8 cellular contexts compared by ENCODE assay signal in genomic region chr14:22303589-22304195, GRCh38.
DNase-seq lines count a peak whose midpoint lies in the region; ATAC-seq and TF ChIP-seq lines count a peak whose summit lies in the region.

No MANE protein-coding gene starts in this region.

- TF ChIP-seq CTCF in Caco-2 (IDR thresholded peaks at IDR 0.05; ENCODE audit: insufficient read depth in 1 of 2, low read depth in 1 of 2, low read length in 1 of 2, severe bottlenecking in 1 of 2, unreplicated experiment in 1 of 2) (peak; percentile 43 to 49), lower lobe of right lung (IDR thresholded peaks at IDR 0.05) (peak; percentile 56), gastrocnemius medialis (IDR thresholded peaks at IDR 0.05 in 4 of 5, conservative IDR thresholded peaks at IDR 0.05 in 1 of 5) (no peak)

- TF ChIP-seq RAD21 in Ishikawa (IDR thresholded peaks at IDR 0.05; ENCODE audit: low read depth), result peak; percentile 38; the same call in 1 of the 2 replicates

- peaks cover under 1% of the 10 kb centered on the region for H3K9me3 Mint-ChIP-seq in Caco-2 (ENCODE audit: unreplicated experiment)
- no peaks in the 10 kb centered on the region for H3K9me3 Mint-ChIP-seq in activated naive CD8-positive, alpha-beta T cell treated with anti-CD3 and anti-CD28 coated beads for 36 hours

- no peaks in the 10 kb centered on the region for H3K4me1 Mint-ChIP-seq in Caco-2 (ENCODE audit: low read depth, unreplicated experiment)
- no peaks in the 10 kb centered on the region for H3K4me1 Mint-ChIP-seq in activated naive CD8-positive, alpha-beta T cell treated with anti-CD3 and anti-CD28 coated beads for 36 hours

- intact Hi-C loops in Caco-2 (cut with micrococcal nuclease; ENCODE audit: unreplicated experiment) (no loop called here), lower lobe of right lung (cut with DNase I) (no loop called here), gastrocnemius medialis (cut with DNase I; ENCODE audit: low total_unique reads) (no loop called here)

- H3K36me3 ChIP-seq in Caco-2 (ENCODE audit: control insufficient read depth, insufficient read depth, low read length) (no peaks in the 10 kb centered on the region), lower lobe of right lung (no peaks in the 10 kb centered on the region), gastrocnemius medialis (no peaks in the 10 kb centered on the region)

- POLR2A ChIA-PET in Caco-2 (lab: Charles Lee), result no interaction called here

- DNase-seq in Caco-2 (no peak), lower lobe of right lung (no peak), gastrocnemius medialis (no peak)
- DNase-seq in activated naive CD8-positive, alpha-beta T cell treated with anti-CD3 and anti-CD28 coated beads for 36 hours, result no peak
- no peak for DNase-seq in stimulated activated CD4-positive, alpha-beta T cell treated with anti-CD3 and anti-CD28 coated beads, Interleukin-15, amount 100 ng/mL, for 24 hours

- H3K4me3 Mint-ChIP-seq in Caco-2 (ENCODE audit: unreplicated experiment), result no peak overlapping the region
- H3K4me3 Mint-ChIP-seq in activated naive CD8-positive, alpha-beta T cell treated with anti-CD3 and anti-CD28 coated beads for 36 hours, result peak overlapping the region; percentile 47

- ATAC-seq in lower lobe of right lung (peak in 1 of 2 donors; percentile 54), HG03097 (IDR thresholded peaks at IDR 0.05; ENCODE audit: low FRiP score, unreplicated experiment) (no peak), GM18870 (IDR thresholded peaks at IDR 0.05; ENCODE audit: unreplicated experiment) (no peak), gastrocnemius medialis (no peak)

- peaks cover 15% of the 10 kb centered on the region for H3K4me1 ChIP-seq in Caco-2
- H3K4me1 ChIP-seq in lower lobe of right lung, result no peaks in the 10 kb centered on the region
- no peaks in the 10 kb centered on the region for H3K4me1 ChIP-seq in gastrocnemius medialis

- H3K27me3 ChIP-seq in Caco-2 (replicated peaks; ENCODE audit: control insufficient read depth, insufficient read depth, low read length) (no peaks in the 10 kb centered on the region), lower lobe of right lung (ENCODE audit: low read depth) (no peaks in the 10 kb centered on the region), gastrocnemius medialis (peaks cover 0 to 3% (median 0%) of the 10 kb centered on the region in 3 donors)

- H3K27me3 Mint-ChIP-seq in Caco-2 (ENCODE audit: insufficient read depth, unreplicated experiment), result no peaks in the 10 kb centered on the region
- no peaks in the 10 kb centered on the region for H3K27me3 Mint-ChIP-seq in activated naive CD8-positive, alpha-beta T cell treated with anti-CD3 and anti-CD28 coated beads for 36 hours

- H3K4me3 ChIP-seq in Caco-2 (ENCODE audit: low read depth, low read length) (no peak overlapping the region), lower lobe of right lung (no peak overlapping the region), gastrocnemius medialis (no peak overlapping the region)

- no peak for TF ChIP-seq POLR2A in gastrocnemius medialis (IDR thresholded peaks at IDR 0.05)

- H3K36me3 Mint-ChIP-seq in Caco-2 (ENCODE audit: insufficient read depth, unreplicated experiment), result no peaks in the 10 kb centered on the region
- H3K36me3 Mint-ChIP-seq in activated naive CD8-positive, alpha-beta T cell treated with anti-CD3 and anti-CD28 coated beads for 36 hours, result no peaks in the 10 kb centered on the region

- H3K27ac ChIP-seq in lower lobe of right lung, result no peak overlapping the region
- no peak overlapping the region for H3K27ac ChIP-seq in gastrocnemius medialis

- BruUV-seq in Caco-2 (replicated peaks; lab: Mats Ljungman, UMichigan), result no TSS peak

- no peak overlapping the region for H3K27ac Mint-ChIP-seq in Caco-2 (ENCODE audit: unreplicated experiment)
- no peak overlapping the region for H3K27ac Mint-ChIP-seq in activated naive CD8-positive, alpha-beta T cell treated with anti-CD3 and anti-CD28 coated beads for 36 hours

- CTCF ChIA-PET in Caco-2 (lab: Charles Lee), result no interaction called here

- TF ChIP-seq EP300 in Ishikawa (IDR thresholded peaks at IDR 0.05; ENCODE audit: borderline replicate concordance), result no peak

- in situ Hi-C loops in gastrocnemius medialis (cut with MboI; ENCODE audit: low sequenced_read_pairs in 4 of 4), result no loop called here

- H3K9me3 ChIP-seq in Caco-2, result peaks cover 7% of the 10 kb centered on the region; the same call in 1 of the 2 replicates
- H3K9me3 ChIP-seq in lower lobe of right lung, result no peaks in the 10 kb centered on the region
- H3K9me3 ChIP-seq in gastrocnemius medialis, result no peaks in the 10 kb centered on the region

TF ChIP-seq in Ishikawa, 13 proteins besides CTCF, POLR2A, EP300 and RAD21:
- TF ChIP-seq REST (IDR thresholded peaks at IDR 0.05; ENCODE audit: low read depth) (no peak), FOXM1 (IDR thresholded peaks at IDR 0.05; ENCODE audit: borderline replicate concordance, low read depth) (0 out of 2 replicates have a peak, but pooled peaks have one; percentile 45)
TF ChIP-seq in Ishikawa: peak in this region for 1.

Comparison
In these comparisons a context has a peak if more than half of its experiments do, and no peak if none do; other contexts are left out.
1. CTCF ChIP-seq: peak in Caco-2 (2 of 2) and lower lobe of right lung (single experiment); none in gastrocnemius medialis (0 of 5).